In genomic region chr22:24097961-24098391, GRCh38 we compare ENCODE assay signal across 23 cellular contexts.
"Had no signal": no experiment of that assay in that cellular context is flagged by ENCODE, and none has a peak within 500 bp of the region (broad histone marks: within the 10 kb centered on the region; RNA-seq: fewer than 3 reads in every experiment).

No MANE protein-coding gene starts in this region.

- H3K27ac ChIP-seq: KMS-11 had no signal

- H3K4me3 Mint-ChIP-seq: activated CD8-positive, alpha-beta T cell treated with anti-CD3 and anti-CD28 coated beads for 36 hours; activated naive CD4-positive, alpha-beta T cell treated with anti-CD3 and anti-CD28 coated beads for 36 hours; activated naive CD8-positive, alpha-beta T cell; activated T-helper 1 cell treated with anti-CD3 and anti-CD28 coated beads, Interleukin-12 subunit alpha, Interleukin-12 subunit beta, Interleukin-2, Interleukin-4 antibody, amounts not matched to agents 30 ng/mL and 10 ng/mL and 1 ng/mL, durations not matched to agents 14 hours and 24 hours and 36 hours; brain; T-helper 1 cell treated with Interleukin-12 subunit alpha and Interleukin-12 subunit beta and Interleukin-4 antibody, amounts not matched to agents 30 μg/mL and 1 μg/mL, for 36 hours had no signal

- H3K27me3 Mint-ChIP-seq: activated CD8-positive, alpha-beta T cell treated with anti-CD3 and anti-CD28 coated beads for 36 hours; activated naive CD8-positive, alpha-beta T cell had no signal

- H3K9ac ChIP-seq: KMS-11 had no signal

- H3K4me2 ChIP-seq: KMS-11 had no signal

- H3K9me3 Mint-ChIP-seq: activated CD8-positive, alpha-beta T cell treated with anti-CD3 and anti-CD28 coated beads for 36 hours; activated naive CD4-positive, alpha-beta T cell treated with anti-CD3 and anti-CD28 coated beads for 36 hours; activated T-helper 1 cell treated with anti-CD3 and anti-CD28 coated beads, Interleukin-12 subunit alpha, Interleukin-12 subunit beta, Interleukin-2, Interleukin-4 antibody, amounts not matched to agents 30 ng/mL and 10 ng/mL and 1 ng/mL, durations not matched to agents 14 hours and 24 hours and 36 hours; brain; T-helper 1 cell treated with Interleukin-12 subunit alpha and Interleukin-12 subunit beta and Interleukin-4 antibody, amounts not matched to agents 30 μg/mL and 1 μg/mL, for 36 hours had no signal

- H3K4me1 Mint-ChIP-seq: brain had no signal

- DNase-seq: activated CD4-positive, alpha-beta T cell treated with anti-CD3 and anti-CD28 coated beads for 4 hours; activated CD8-positive, alpha-beta memory T cell treated with anti-CD3 and anti-CD28 coated beads, Interleukin-2, amount 50 U/mL, for 4 hours; activated CD8-positive, alpha-beta T cell treated with anti-CD3 and anti-CD28 coated beads for 36 hours; activated gamma-delta T cell; activated naive CD4-positive, alpha-beta T cell treated with anti-CD3 and anti-CD28 coated beads for 36 hours; amygdala; NCI-H1092; NCI-H1417 treated with DMSO at 0.1 percent for 48 hours; NCI-H1694; NCI-H2029; NCI-H2107; NCI-H2171 treated with DMSO at 0.1 percent for 48 hours; NCI-H226; NCI-H510A; NCI-H526 treated with DMSO at 0.1 percent for 48 hours; NCI-H82; OCI-M1; SHP77 treated with DMSO at 0.1 percent for 48 hours had no signal

- H3K27ac Mint-ChIP-seq: activated CD8-positive, alpha-beta T cell treated with anti-CD3 and anti-CD28 coated beads for 36 hours; activated naive CD4-positive, alpha-beta T cell treated with anti-CD3 and anti-CD28 coated beads for 36 hours; activated naive CD8-positive, alpha-beta T cell; activated T-helper 1 cell treated with anti-CD3 and anti-CD28 coated beads, Interleukin-12 subunit alpha, Interleukin-12 subunit beta, Interleukin-2, Interleukin-4 antibody, amounts not matched to agents 30 ng/mL and 10 ng/mL and 1 ng/mL, durations not matched to agents 14 hours and 24 hours and 36 hours; brain; T-helper 1 cell treated with Interleukin-12 subunit alpha and Interleukin-12 subunit beta and Interleukin-4 antibody, amounts not matched to agents 30 μg/mL and 1 μg/mL, for 36 hours had no signal
